Comparison of ENCODE assay signal across 1 cellular context in the genomic region with DNA sequence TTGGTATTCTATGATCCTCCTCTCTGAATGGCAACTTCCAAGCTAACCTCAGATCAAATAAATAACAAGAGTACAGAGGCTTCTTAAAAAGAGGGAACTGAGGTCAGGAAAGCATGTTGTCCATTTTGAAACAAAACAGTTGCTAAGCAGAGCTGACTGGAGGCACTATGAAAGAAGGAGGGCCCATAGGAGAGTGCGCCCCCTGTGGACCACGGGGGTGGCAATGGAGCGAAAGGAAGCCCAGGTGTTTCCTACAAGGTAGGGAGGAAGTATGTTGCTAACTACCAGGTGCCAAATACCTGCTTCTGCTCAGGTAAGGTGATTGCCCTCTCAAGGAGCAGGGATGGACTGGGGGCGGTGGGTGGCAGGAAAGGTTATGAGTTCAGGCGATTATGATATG.
TF ChIP-seq lines count a peak whose summit lies in the region.

No MANE protein-coding gene starts in this region.

TF ChIP-seq in GM23338, 12 proteins besides CTCF, POLR2A, EP300 and RAD21:
- TF ChIP-seq ZNF462 (CRISPR knock-in tag; IDR thresholded peaks at IDR 0.05): no peak
- no peak for TF ChIP-seq ZNF114 (CRISPR knock-in tag; IDR thresholded peaks at IDR 0.05)
- no peak for TF ChIP-seq EZH2phosphoT487 (IDR thresholded peaks at IDR 0.05; ENCODE audit: unreplicated experiment)
- TF ChIP-seq, protein P1, sequence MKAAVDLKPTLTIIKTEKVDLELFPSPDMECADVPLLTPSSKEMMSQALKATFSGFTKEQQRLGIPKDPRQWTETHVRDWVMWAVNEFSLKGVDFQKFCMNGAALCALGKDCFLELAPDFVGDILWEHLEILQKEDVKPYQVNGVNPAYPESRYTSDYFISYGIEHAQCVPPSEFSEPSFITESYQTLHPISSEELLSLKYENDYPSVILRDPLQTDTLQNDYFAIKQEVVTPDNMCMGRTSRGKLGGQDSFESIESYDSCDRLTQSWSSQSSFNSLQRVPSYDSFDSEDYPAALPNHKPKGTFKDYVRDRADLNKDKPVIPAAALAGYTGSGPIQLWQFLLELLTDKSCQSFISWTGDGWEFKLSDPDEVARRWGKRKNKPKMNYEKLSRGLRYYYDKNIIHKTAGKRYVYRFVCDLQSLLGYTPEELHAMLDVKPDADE (IDR thresholded peaks at IDR 0.05): no peak
- TF ChIP-seq POLR2AphosphoS5 (IDR thresholded peaks at IDR 0.05; ENCODE audit: low read depth): no peak
- TF ChIP-seq CREB1 (CRISPR knock-in tag; IDR thresholded peaks at IDR 0.05; ENCODE audit: low read depth): no peak
- TF ChIP-seq, protein P2, sequence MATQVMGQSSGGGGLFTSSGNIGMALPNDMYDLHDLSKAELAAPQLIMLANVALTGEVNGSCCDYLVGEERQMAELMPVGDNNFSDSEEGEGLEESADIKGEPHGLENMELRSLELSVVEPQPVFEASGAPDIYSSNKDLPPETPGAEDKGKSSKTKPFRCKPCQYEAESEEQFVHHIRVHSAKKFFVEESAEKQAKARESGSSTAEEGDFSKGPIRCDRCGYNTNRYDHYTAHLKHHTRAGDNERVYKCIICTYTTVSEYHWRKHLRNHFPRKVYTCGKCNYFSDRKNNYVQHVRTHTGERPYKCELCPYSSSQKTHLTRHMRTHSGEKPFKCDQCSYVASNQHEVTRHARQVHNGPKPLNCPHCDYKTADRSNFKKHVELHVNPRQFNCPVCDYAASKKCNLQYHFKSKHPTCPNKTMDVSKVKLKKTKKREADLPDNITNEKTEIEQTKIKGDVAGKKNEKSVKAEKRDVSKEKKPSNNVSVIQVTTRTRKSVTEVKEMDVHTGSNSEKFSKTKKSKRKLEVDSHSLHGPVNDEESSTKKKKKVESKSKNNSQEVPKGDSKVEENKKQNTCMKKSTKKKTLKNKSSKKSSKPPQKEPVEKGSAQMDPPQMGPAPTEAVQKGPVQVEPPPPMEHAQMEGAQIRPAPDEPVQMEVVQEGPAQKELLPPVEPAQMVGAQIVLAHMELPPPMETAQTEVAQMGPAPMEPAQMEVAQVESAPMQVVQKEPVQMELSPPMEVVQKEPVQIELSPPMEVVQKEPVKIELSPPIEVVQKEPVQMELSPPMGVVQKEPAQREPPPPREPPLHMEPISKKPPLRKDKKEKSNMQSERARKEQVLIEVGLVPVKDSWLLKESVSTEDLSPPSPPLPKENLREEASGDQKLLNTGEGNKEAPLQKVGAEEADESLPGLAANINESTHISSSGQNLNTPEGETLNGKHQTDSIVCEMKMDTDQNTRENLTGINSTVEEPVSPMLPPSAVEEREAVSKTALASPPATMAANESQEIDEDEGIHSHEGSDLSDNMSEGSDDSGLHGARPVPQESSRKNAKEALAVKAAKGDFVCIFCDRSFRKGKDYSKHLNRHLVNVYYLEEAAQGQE (IDR thresholded peaks at IDR 0.05; ENCODE audit: unreplicated experiment): no peak
- no peak for TF ChIP-seq NANOG (IDR thresholded peaks at IDR 0.05; ENCODE audit: borderline replicate concordance)
- TF ChIP-seq JUNB (IDR thresholded peaks at IDR 0.05; ENCODE audit: unreplicated experiment): no peak
- no peak for TF ChIP-seq EZH2 (IDR thresholded peaks at IDR 0.05; ENCODE audit: low read depth, unreplicated experiment)
